Comparison of ENCODE assay signal across 2 cellular contexts in the genomic region with DNA sequence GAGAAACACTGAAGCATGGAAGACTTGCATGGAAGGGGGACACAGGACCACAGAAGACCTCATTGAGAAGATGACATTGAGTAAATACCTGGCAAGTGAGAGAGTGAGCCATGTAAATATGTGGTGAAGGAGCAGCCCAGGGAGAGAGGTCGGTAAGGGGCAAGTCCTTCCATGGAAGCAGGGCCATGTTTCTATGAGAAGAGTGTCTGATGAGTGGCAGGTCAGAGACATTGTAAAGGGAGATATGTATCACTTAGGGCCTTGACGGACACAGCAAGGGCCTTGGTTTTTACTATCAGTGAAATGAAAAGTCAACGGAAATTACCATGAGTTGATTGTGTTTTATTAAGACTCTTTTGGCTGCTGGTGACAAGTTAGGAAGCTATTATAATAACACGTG.
TF ChIP-seq lines count a peak whose summit lies in the region.

No MANE protein-coding gene starts in this region.

TF ChIP-seq in IMR-90, 13 proteins besides CTCF, POLR2A, EP300 and RAD21:
- TF ChIP-seq, protein P1, sequence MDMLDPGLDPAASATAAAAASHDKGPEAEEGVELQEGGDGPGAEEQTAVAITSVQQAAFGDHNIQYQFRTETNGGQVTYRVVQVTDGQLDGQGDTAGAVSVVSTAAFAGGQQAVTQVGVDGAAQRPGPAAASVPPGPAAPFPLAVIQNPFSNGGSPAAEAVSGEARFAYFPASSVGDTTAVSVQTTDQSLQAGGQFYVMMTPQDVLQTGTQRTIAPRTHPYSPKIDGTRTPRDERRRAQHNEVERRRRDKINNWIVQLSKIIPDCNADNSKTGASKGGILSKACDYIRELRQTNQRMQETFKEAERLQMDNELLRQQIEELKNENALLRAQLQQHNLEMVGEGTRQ (IDR thresholded peaks at IDR 0.05; ENCODE audit: low read depth, low read length), result no peak
- TF ChIP-seq, protein P2, sequence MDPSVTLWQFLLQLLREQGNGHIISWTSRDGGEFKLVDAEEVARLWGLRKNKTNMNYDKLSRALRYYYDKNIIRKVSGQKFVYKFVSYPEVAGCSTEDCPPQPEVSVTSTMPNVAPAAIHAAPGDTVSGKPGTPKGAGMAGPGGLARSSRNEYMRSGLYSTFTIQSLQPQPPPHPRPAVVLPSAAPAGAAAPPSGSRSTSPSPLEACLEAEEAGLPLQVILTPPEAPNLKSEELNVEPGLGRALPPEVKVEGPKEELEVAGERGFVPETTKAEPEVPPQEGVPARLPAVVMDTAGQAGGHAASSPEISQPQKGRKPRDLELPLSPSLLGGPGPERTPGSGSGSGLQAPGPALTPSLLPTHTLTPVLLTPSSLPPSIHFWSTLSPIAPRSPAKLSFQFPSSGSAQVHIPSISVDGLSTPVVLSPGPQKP (IDR thresholded peaks at IDR 0.05; ENCODE audit: borderline replicate concordance, low read depth, low read length), result no peak
- TF ChIP-seq SMC3 (IDR thresholded peaks at IDR 0.05; ENCODE audit: low read depth, low read length) (no peak), CHD1 (IDR thresholded peaks at IDR 0.05; ENCODE audit: low read depth, low read length) (no peak), CEBPB (IDR thresholded peaks at IDR 0.05; ENCODE audit: low read depth, low read length) (no peak), MAZ (IDR thresholded peaks at IDR 0.05; ENCODE audit: borderline replicate concordance, low read depth, low read length) (no peak), BHLHE40 (IDR thresholded peaks at IDR 0.05; ENCODE audit: low read depth, low read length) (no peak), RCOR1 (IDR thresholded peaks at IDR 0.05; ENCODE audit: insufficient replicate concordance, low read length) (no peak), MXI1 (IDR thresholded peaks at IDR 0.05; ENCODE audit: borderline replicate concordance, low read depth, low read length) (no peak), NFE2L2 (IDR thresholded peaks at IDR 0.05; ENCODE audit: low read depth, low read length) (no peak)

TF ChIP-seq in K562, 482 proteins besides CTCF, POLR2A, EP300 and RAD21:
- TF ChIP-seq, protein P3, sequence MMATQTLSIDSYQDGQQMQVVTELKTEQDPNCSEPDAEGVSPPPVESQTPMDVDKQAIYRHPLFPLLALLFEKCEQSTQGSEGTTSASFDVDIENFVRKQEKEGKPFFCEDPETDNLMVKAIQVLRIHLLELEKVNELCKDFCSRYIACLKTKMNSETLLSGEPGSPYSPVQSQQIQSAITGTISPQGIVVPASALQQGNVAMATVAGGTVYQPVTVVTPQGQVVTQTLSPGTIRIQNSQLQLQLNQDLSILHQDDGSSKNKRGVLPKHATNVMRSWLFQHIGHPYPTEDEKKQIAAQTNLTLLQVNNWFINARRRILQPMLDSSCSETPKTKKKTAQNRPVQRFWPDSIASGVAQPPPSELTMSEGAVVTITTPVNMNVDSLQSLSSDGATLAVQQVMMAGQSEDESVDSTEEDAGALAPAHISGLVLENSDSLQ (IDR thresholded peaks at IDR 0.05), result peak; percentile 75
- TF ChIP-seq, protein P4, sequence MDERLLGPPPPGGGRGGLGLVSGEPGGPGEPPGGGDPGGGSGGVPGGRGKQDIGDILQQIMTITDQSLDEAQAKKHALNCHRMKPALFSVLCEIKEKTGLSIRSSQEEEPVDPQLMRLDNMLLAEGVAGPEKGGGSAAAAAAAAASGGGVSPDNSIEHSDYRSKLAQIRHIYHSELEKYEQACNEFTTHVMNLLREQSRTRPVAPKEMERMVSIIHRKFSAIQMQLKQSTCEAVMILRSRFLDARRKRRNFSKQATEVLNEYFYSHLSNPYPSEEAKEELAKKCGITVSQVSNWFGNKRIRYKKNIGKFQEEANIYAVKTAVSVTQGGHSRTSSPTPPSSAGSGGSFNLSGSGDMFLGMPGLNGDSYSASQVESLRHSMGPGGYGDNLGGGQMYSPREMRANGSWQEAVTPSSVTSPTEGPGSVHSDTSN (CRISPR knock-in tag; IDR thresholded peaks at IDR 0.05; ENCODE audit: low read depth), result 0 out of 2 replicates have a peak, but pooled peaks have one; percentile 7
- TF ChIP-seq, protein P4 (tag; conservative IDR thresholded peaks at IDR 0.05; ENCODE audit: low read depth), result no peak
- TF ChIP-seq, protein P5, sequence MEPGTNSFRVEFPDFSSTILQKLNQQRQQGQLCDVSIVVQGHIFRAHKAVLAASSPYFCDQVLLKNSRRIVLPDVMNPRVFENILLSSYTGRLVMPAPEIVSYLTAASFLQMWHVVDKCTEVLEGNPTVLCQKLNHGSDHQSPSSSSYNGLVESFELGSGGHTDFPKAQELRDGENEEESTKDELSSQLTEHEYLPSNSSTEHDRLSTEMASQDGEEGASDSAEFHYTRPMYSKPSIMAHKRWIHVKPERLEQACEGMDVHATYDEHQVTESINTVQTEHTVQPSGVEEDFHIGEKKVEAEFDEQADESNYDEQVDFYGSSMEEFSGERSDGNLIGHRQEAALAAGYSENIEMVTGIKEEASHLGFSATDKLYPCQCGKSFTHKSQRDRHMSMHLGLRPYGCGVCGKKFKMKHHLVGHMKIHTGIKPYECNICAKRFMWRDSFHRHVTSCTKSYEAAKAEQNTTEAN (CRISPR knock-in tag; IDR thresholded peaks at IDR 0.05), result no peak
